8 cellular contexts compared by ENCODE assay signal in the genomic region with DNA sequence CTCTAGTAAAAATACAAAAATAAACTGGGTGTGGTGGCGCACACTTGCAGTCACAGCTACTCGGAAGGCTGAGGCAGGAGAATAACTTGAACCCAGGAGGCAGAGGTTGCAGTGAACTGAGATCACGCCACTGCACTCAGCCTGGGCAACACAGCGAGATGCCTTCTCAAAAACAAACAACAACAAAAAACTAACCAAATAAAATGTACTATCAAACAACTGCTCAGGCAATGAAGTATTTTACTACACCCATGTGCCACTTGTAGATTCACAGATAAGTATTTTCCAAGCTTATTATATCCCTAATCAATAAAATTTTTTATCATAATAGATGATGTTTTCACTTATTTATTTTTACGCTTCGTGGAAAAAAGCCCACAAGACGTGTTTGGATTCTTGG. TPM values are rescaled to one million over a fixed set of nuclear protein-coding genes. Genes with fewer than 3 reads are reported as not detected.
A peak's percentile ranks its signal among the peaks of the same experiment; 100 is the strongest.
DNase-seq lines count a peak whose midpoint lies in the region; ATAC-seq and TF ChIP-seq lines count a peak whose summit lies in the region.

No MANE protein-coding gene starts in this region.

- H2AFZ ChIP-seq in H9 (ENCODE audit: low read length): no peak overlapping the region

- no peak for TF ChIP-seq POLR2A in gastroesophageal sphincter (IDR thresholded peaks at IDR 0.05)

- DNase-seq in H9 (no peak), WTC11 (ENCODE audit: low spot score) (no peak), NCI-H2107 treated with DMSO at 0.1 percent for 48 hours (lab: John Stamatoyannopoulos, UW; ENCODE audit: unreplicated experiment) (no peak)

- no peak for TF ChIP-seq EP300 in gastroesophageal sphincter (IDR thresholded peaks at IDR 0.05)

- H4K5ac ChIP-seq in H9 (ENCODE audit: insufficient read length, low read depth, low read length): no peak overlapping the region

- H3K36me3 ChIP-seq in gastroesophageal sphincter: no peaks in the 10 kb centered on the region
- H3K36me3 ChIP-seq in skeletal muscle tissue (ENCODE audit: control insufficient read depth in 3 of 3, insufficient read depth in 3 of 3, low read length in 3 of 3): no peaks in the 10 kb centered on the region

- no peak overlapping the region for H3K23ac ChIP-seq in H9 (ENCODE audit: insufficient read length, low read depth, low read length)

- H3K27me3 Mint-ChIP-seq in H9 (ENCODE audit: low read depth): no peaks in the 10 kb centered on the region
- no peaks in the 10 kb centered on the region for H3K27me3 Mint-ChIP-seq in WTC11 (ENCODE audit: low read depth)

- no peaks in the 10 kb centered on the region for H3K9me3 ChIP-seq in H9 (ENCODE audit: control insufficient read depth, low read depth, low read length)
- H3K9me3 ChIP-seq in gastroesophageal sphincter: no peaks in the 10 kb centered on the region
- H3K9me3 ChIP-seq in skeletal muscle tissue (ENCODE audit: control insufficient read depth in 3 of 3, low read length in 3 of 3): no peaks in the 10 kb centered on the region

- H3K4me3 ChIP-seq in gastroesophageal sphincter: peak overlapping the region; percentile 68 to 75
- peak overlapping the region; percentile 85 to 100 (median 98) for H3K4me3 ChIP-seq in skeletal muscle tissue (ENCODE audit: low read length in 3 of 3)

- TF ChIP-seq CTCF in H9 (conservative IDR thresholded peaks at IDR 0.05): no peak
- TF ChIP-seq CTCF in WTC11 (IDR thresholded peaks at IDR 0.05): no peak
- TF ChIP-seq CTCF in gastroesophageal sphincter (IDR thresholded peaks at IDR 0.05): no peak

- H3K27ac ChIP-seq in H9 (ENCODE audit: insufficient read length, low read depth, low read length) (no peak overlapping the region), gastroesophageal sphincter (peak overlapping the region; percentile 97 to 99 (median 98)), skeletal muscle tissue (ENCODE audit: low read depth, low read length) (peak overlapping the region; percentile 99)

- H3K27ac Mint-ChIP-seq in H9 (peak overlapping the region in 1 of 3 experiments; percentile 79; a peak in 2 of 7 replicates), WTC11 (peak overlapping the region; percentile 99)

- no peak overlapping the region for H3K56ac ChIP-seq in H9 (ENCODE audit: insufficient read length, low read depth, low read length)

- no peak overlapping the region for H2BK12ac ChIP-seq in H9 (ENCODE audit: insufficient read length, low read depth, low read length)

- H3K9me3 Mint-ChIP-seq in H9: no peaks in the 10 kb centered on the region; a peak in 1 of 5 replicates
- H3K9me3 Mint-ChIP-seq in WTC11: no peaks in the 10 kb centered on the region

- H2BK120ac ChIP-seq in H9 (ENCODE audit: low read depth, low read length, poor library complexity, severe bottlenecking): no peak overlapping the region

- H3K4me3 Mint-ChIP-seq in H9 (peak overlapping the region; percentile 95 to 97), WTC11 (peak overlapping the region; percentile 95)

- ATAC-seq in WTC11 (no peak), gastroesophageal sphincter (no peak), GM21360 (IDR thresholded peaks at IDR 0.05; ENCODE audit: unreplicated experiment) (no peak), HG02981 (IDR thresholded peaks at IDR 0.05; ENCODE audit: unreplicated experiment) (no peak), GM21381 (IDR thresholded peaks at IDR 0.05; ENCODE audit: unreplicated experiment) (no peak)

- POLR2A ChIA-PET in WTC11 (lab: Charles Lee): interaction anchor here (0.6 to 1.0 kb wide), 2 partner anchors 199 to 349 kb away, joined by 3 read pairs; a partner anchor contains a TSS

- no peak overlapping the region for H4K8ac ChIP-seq in H9 (replicated peaks; ENCODE audit: insufficient read length, low read depth, low read length)

- CTCF ChIA-PET in WTC11 (lab: Charles Lee): no interaction called here

- H2AK5ac ChIP-seq in H9 (ENCODE audit: insufficient read length, low read length): no peak overlapping the region

- H3K27me3 ChIP-seq in H9 (ENCODE audit: insufficient read depth, low read length) (no peaks in the 10 kb centered on the region), gastroesophageal sphincter (no peaks in the 10 kb centered on the region), skeletal muscle tissue (ENCODE audit: control insufficient read depth in 3 of 3, insufficient read depth in 3 of 3, low read length in 3 of 3) (no peaks in the 10 kb centered on the region)

- no peak overlapping the region for H2BK15ac ChIP-seq in H9 (ENCODE audit: low read depth, low read length)

- H3K4me1 ChIP-seq in H9 (ENCODE audit: insufficient read depth, low read length) (no peaks in the 10 kb centered on the region), gastroesophageal sphincter (peaks cover 0 to 13% (median 0%) of the 10 kb centered on the region in 3 donors), skeletal muscle tissue (ENCODE audit: control insufficient read depth in 3 of 3, insufficient read depth in 3 of 3, low read length in 3 of 3) (peaks cover 0 to 6% (median 2%) of the 10 kb centered on the region in 3 donors)

- H3K14ac ChIP-seq in H9 (ENCODE audit: insufficient read depth, low read length): no peak overlapping the region

- H3K4ac ChIP-seq in H9 (ENCODE audit: low read depth, low read length): no peak overlapping the region

- no CpG with 5 or more reads among the region's 7 CpGs for WGBS in H9 (ENCODE audit: extremely low coverage, insufficient read length, low lambda C conversion rate)
- WGBS in gastroesophageal sphincter (ENCODE audit: low coverage in 1 of 2), 2 donors: 42 to 50% methylated on average over 5 to 7 of the region's 7 CpGs

- H3K79me2 ChIP-seq in H9 (ENCODE audit: insufficient read depth, low read length): no peaks in the 10 kb centered on the region

- H3K4me1 Mint-ChIP-seq in H9: peaks cover 0 to 3% of the 10 kb centered on the region in 2 experiments; a peak in 1 of 4 replicates
- no peaks in the 10 kb centered on the region for H3K4me1 Mint-ChIP-seq in WTC11

- H3K23me2 ChIP-seq in H9 (ENCODE audit: insufficient read length, low read depth, low read length, poor library complexity, severe bottlenecking): peaks cover 3% of the 10 kb centered on the region

- H4K20me1 ChIP-seq in H9 (ENCODE audit: control insufficient read depth, insufficient read depth, insufficient read length): no peaks in the 10 kb centered on the region

- H3T11ph ChIP-seq in H9 (ENCODE audit: low read length): no peak overlapping the region

- no peaks in the 10 kb centered on the region for H3K79me1 ChIP-seq in H9 (ENCODE audit: insufficient read depth, low read depth, low read length, poor library complexity, severe bottlenecking)

- peak overlapping the region; percentile 94 for H3K9ac ChIP-seq in H9 (ENCODE audit: extremely low read depth, insufficient read length, low read length)
- H3K9ac ChIP-seq in skeletal muscle tissue (ENCODE audit: low read depth in 1 of 3, low read length in 3 of 3): peak overlapping the region; percentile 96 to 100 (median 96)

- no peak overlapping the region for H4K91ac ChIP-seq in H9 (ENCODE audit: insufficient read length, low read depth, low read length)

- no peak overlapping the region for H3K18ac ChIP-seq in H9 (ENCODE audit: insufficient read length, low read depth, low read length)

- no peak overlapping the region for H2BK5ac ChIP-seq in H9 (ENCODE audit: insufficient read length, low read length)

- H3K36me3 Mint-ChIP-seq in H9 (ENCODE audit: insufficient read depth in 1 of 3, low read depth in 3 of 3) (no peaks in the 10 kb centered on the region; a peak in 2 of 7 replicates), WTC11 (no peaks in the 10 kb centered on the region)

- H2BK20ac ChIP-seq in H9 (ENCODE audit: low read depth, low read length, poor library complexity, severe bottlenecking): no peak overlapping the region

- H3K4me2 ChIP-seq in H9 (ENCODE audit: insufficient read depth, insufficient read length, low read length): peak overlapping the region; percentile 70

TF ChIP-seq in WTC11, 78 proteins besides CTCF, POLR2A, EP300 and RAD21 (continues in another document):
- TF ChIP-seq, protein P1, sequence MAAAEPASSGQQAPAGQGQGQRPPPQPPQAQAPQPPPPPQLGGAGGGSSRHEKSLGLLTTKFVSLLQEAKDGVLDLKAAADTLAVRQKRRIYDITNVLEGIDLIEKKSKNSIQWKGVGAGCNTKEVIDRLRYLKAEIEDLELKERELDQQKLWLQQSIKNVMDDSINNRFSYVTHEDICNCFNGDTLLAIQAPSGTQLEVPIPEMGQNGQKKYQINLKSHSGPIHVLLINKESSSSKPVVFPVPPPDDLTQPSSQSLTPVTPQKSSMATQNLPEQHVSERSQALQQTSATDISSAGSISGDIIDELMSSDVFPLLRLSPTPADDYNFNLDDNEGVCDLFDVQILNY (CRISPR knock-in tag; IDR thresholded peaks at IDR 0.05): no peak
- TF ChIP-seq HMGA2 (CRISPR knock-in tag; IDR thresholded peaks at IDR 0.05) (no peak), CREM (CRISPR knock-in tag; IDR thresholded peaks at IDR 0.05) (no peak), TEAD1 (CRISPR knock-in tag; IDR thresholded peaks at IDR 0.05) (no peak), PRRX2 (CRISPR knock-in tag; IDR thresholded peaks at IDR 0.05) (no peak), NFYB (CRISPR knock-in tag; conservative IDR thresholded peaks at IDR 0.05; ENCODE audit: low read depth) (no peak)
- TF ChIP-seq, protein P2, sequence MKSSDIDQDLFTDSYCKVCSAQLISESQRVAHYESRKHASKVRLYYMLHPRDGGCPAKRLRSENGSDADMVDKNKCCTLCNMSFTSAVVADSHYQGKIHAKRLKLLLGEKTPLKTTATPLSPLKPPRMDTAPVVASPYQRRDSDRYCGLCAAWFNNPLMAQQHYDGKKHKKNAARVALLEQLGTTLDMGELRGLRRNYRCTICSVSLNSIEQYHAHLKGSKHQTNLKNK (CRISPR knock-in tag; IDR thresholded peaks at IDR 0.05): no peak

RNA-seq across cellular contexts. Expression of a gene that starts 0.9 kb away (rescaled TPM):
- total RNA-seq in H9 (2021) (0.55 and 0.66 TPM in 2 replicates), WTC11 (2021) (0.83 to 1.1 TPM (median 0.85 TPM) in 3 replicates), gastroesophageal sphincter (under 1 TPM in 1 of 4 donors, not detected in 3; 0.67 TPM), skeletal muscle tissue (1.0 TPM)

RNA-seq across cellular contexts. Expression of a gene that starts 31.8 kb away (rescaled TPM):
- total RNA-seq in H9 (2021) (13.1 and 13.4 TPM in 2 replicates), WTC11 (2021) (15.3 to 17.1 TPM (median 16.0 TPM) in 3 replicates), gastroesophageal sphincter (10 to 100 TPM; 21.7 to 33.5 (median 29.2) TPM), skeletal muscle tissue (20.4 TPM)
